In genomic region chr20:15162061-15162740, GRCh38 we compare ENCODE assay signal across 10 cellular contexts.
A peak's percentile ranks its signal among the peaks of the same experiment; 100 is the strongest.
DNase-seq lines count a peak whose midpoint lies in the region; ATAC-seq and TF ChIP-seq lines count a peak whose summit lies in the region.
"Had no signal": no experiment of that assay in that cellular context is flagged by ENCODE, and none has a peak within 500 bp of the region (broad histone marks: within the 10 kb centered on the region; RNA-seq: fewer than 3 reads in every experiment).

No MANE protein-coding gene starts in this region.

- no peaks in the 10 kb centered on the region for H3F3A ChIP-seq in SK-N-SH (replicated peaks; ENCODE audit: insufficient read depth)

- peaks cover 12% of the 10 kb centered on the region for H3K4me1 Mint-ChIP-seq in activated B cell treated with CpG ODN at 0.5 μM for 24 hours
- peaks cover 11% of the 10 kb centered on the region for H3K4me1 Mint-ChIP-seq in activated T-helper 1 cell treated with anti-CD3 and anti-CD28 coated beads, Interleukin-12 subunit alpha, Interleukin-12 subunit beta, Interleukin-2, Interleukin-4 antibody, amounts not matched to agents 30 ng/mL and 10 ng/mL and 1 ng/mL, durations not matched to agents 14 hours and 24 hours and 36 hours (ENCODE audit: low read depth)

- no peaks in the 10 kb centered on the region for H3K9me3 Mint-ChIP-seq in activated B cell treated with CpG ODN at 0.5 μM for 24 hours
- peaks cover 15% of the 10 kb centered on the region for H3K9me3 Mint-ChIP-seq in activated T-helper 1 cell treated with anti-CD3 and anti-CD28 coated beads, Interleukin-12 subunit alpha, Interleukin-12 subunit beta, Interleukin-2, Interleukin-4 antibody, amounts not matched to agents 30 ng/mL and 10 ng/mL and 1 ng/mL, durations not matched to agents 14 hours and 24 hours and 36 hours

- DNase-seq in SK-N-SH: no peak
- no peak for DNase-seq in activated B cell treated with CpG ODN at 0.5 μM for 24 hours
- no peak for DNase-seq in spleen
- no peak for DNase-seq in activated T-helper 1 cell treated with anti-CD3 and anti-CD28 coated beads, Interleukin-12 subunit alpha, Interleukin-12 subunit beta, Interleukin-2, Interleukin-4 antibody, amounts not matched to agents 30 ng/mL and 10 ng/mL and 1 ng/mL, durations not matched to agents 14 hours and 24 hours and 36 hours (ENCODE audit: low spot score)
- DNase-seq in NCI-H1092 treated with DMSO at 0.1 percent for 48 hours (lab: John Stamatoyannopoulos, UW): no peak
- DNase-seq in Peyer's patch: no peak
- DNase-seq: activated CD4-positive, alpha-beta T cell treated with anti-CD3 and anti-CD28 coated beads, Interleukin-2, amount 50 U/mL, for 1 hour had no signal

- H3K9me2 ChIP-seq in SK-N-SH: no peaks in the 10 kb centered on the region

- H3K36me3 ChIP-seq in SK-N-SH (replicated peaks in 1 of 2; ENCODE audit: control insufficient read depth in 1 of 2, insufficient read depth in 2 of 2, low read length in 1 of 2) (no peaks in the 10 kb centered on the region), spleen (no peaks in the 10 kb centered on the region), Peyer's patch (no peaks in the 10 kb centered on the region)

- intact Hi-C loops in activated B cell treated with CpG ODN at 0.5 μM for 24 hours (cut with micrococcal nuclease): loop anchor here (2.0 kb wide), 1 partner anchor 33 kb away; no protein-coding TSS in a partner anchor
- intact Hi-C loops in spleen (cut with DNase I; ENCODE audit: low total_unique reads): no loop called here
- intact Hi-C loops in activated T-helper 1 cell treated with anti-CD3 and anti-CD28 coated beads, Interleukin-12 subunit alpha, Interleukin-12 subunit beta, Interleukin-2, Interleukin-4 antibody, amounts not matched to agents 30 ng/mL and 10 ng/mL and 1 ng/mL, durations not matched to agents 14 hours and 24 hours and 36 hours (cut with micrococcal nuclease): no loop called here

- H3K27ac ChIP-seq in SK-N-SH (ENCODE audit: low read depth in 2 of 2, low read length in 1 of 2): no peak overlapping the region
- no peak overlapping the region for H3K27ac ChIP-seq in spleen
- no peak overlapping the region for H3K27ac ChIP-seq in Peyer's patch
- H3K27ac ChIP-seq: HL-60 had no signal

- no peaks in the 10 kb centered on the region for H3K79me2 ChIP-seq in SK-N-SH (ENCODE audit: insufficient read depth)

- H3K27me3 ChIP-seq in SK-N-SH (ENCODE audit: insufficient read depth): no peaks in the 10 kb centered on the region
- no peaks in the 10 kb centered on the region for H3K27me3 ChIP-seq in spleen (replicated peaks in 1 of 7)
- no peaks in the 10 kb centered on the region for H3K27me3 ChIP-seq in Peyer's patch

- H2AFZ ChIP-seq in SK-N-SH (ENCODE audit: low read depth): no peak overlapping the region; the same call in 1 of the 2 replicates

- H3K27me3 Mint-ChIP-seq in activated B cell treated with CpG ODN at 0.5 μM for 24 hours: no peaks in the 10 kb centered on the region
- H3K27me3 Mint-ChIP-seq in activated T-helper 1 cell treated with anti-CD3 and anti-CD28 coated beads, Interleukin-12 subunit alpha, Interleukin-12 subunit beta, Interleukin-2, Interleukin-4 antibody, amounts not matched to agents 30 ng/mL and 10 ng/mL and 1 ng/mL, durations not matched to agents 14 hours and 24 hours and 36 hours (ENCODE audit: insufficient read depth): no peaks in the 10 kb centered on the region

- no peak overlapping the region for H3K27ac Mint-ChIP-seq in activated B cell treated with CpG ODN at 0.5 μM for 24 hours
- H3K27ac Mint-ChIP-seq in activated T-helper 1 cell treated with anti-CD3 and anti-CD28 coated beads, Interleukin-12 subunit alpha, Interleukin-12 subunit beta, Interleukin-2, Interleukin-4 antibody, amounts not matched to agents 30 ng/mL and 10 ng/mL and 1 ng/mL, durations not matched to agents 14 hours and 24 hours and 36 hours: no peak overlapping the region

- no peaks in the 10 kb centered on the region for H4K20me1 ChIP-seq in SK-N-SH (ENCODE audit: insufficient read depth)

- H3K9me3 ChIP-seq in SK-N-SH (no peaks in the 10 kb centered on the region), spleen (no peaks in the 10 kb centered on the region), Peyer's patch (no peaks in the 10 kb centered on the region)

- CTCF ChIA-PET in SK-N-SH (lab: Yijun Ruan, JAX) (no interaction called here), activated B cell treated with CpG ODN at 0.5 μM for 24 hours (lab: Charles Lee) (no interaction called here)

- no peaks in the 10 kb centered on the region; a peak in 1 of 4 replicates for H3K4me1 ChIP-seq in SK-N-SH (ENCODE audit: control insufficient read depth in 1 of 2, insufficient read depth in 2 of 2, low read depth in 1 of 2, low read length in 1 of 2)
- H3K4me1 ChIP-seq in spleen: peaks cover 0 to 8% (median 0%) of the 10 kb centered on the region in 6 donors
- H3K4me1 ChIP-seq in Peyer's patch: no peaks in the 10 kb centered on the region

- 0 out of 2 replicates have a peak overlapping the region, but pooled peaks have one; percentile 38 for H3K4me2 ChIP-seq in SK-N-SH

- no peak for TF ChIP-seq RAD21 in SK-N-SH (IDR thresholded peaks at IDR 0.05; ENCODE audit: low read length)

- no peak for TF ChIP-seq EP300 in SK-N-SH (IDR thresholded peaks at IDR 0.05; ENCODE audit: borderline replicate concordance in 1 of 2, low read depth in 1 of 2, low read length in 1 of 2)

- H3K4me3 Mint-ChIP-seq in activated B cell treated with CpG ODN at 0.5 μM for 24 hours: peak overlapping the region; percentile 76
- no peak overlapping the region for H3K4me3 Mint-ChIP-seq in activated T-helper 1 cell treated with anti-CD3 and anti-CD28 coated beads, Interleukin-12 subunit alpha, Interleukin-12 subunit beta, Interleukin-2, Interleukin-4 antibody, amounts not matched to agents 30 ng/mL and 10 ng/mL and 1 ng/mL, durations not matched to agents 14 hours and 24 hours and 36 hours

- H3K36me3 Mint-ChIP-seq in activated B cell treated with CpG ODN at 0.5 μM for 24 hours (ENCODE audit: low read depth): no peaks in the 10 kb centered on the region
- H3K36me3 Mint-ChIP-seq in activated T-helper 1 cell treated with anti-CD3 and anti-CD28 coated beads, Interleukin-12 subunit alpha, Interleukin-12 subunit beta, Interleukin-2, Interleukin-4 antibody, amounts not matched to agents 30 ng/mL and 10 ng/mL and 1 ng/mL, durations not matched to agents 14 hours and 24 hours and 36 hours (ENCODE audit: low read depth): no peaks in the 10 kb centered on the region

- 70% methylated on average over 7 of the region's 7 CpGs for WGBS in SK-N-SH (ENCODE audit: low lambda C conversion rate)
- 41 to 45% (median 44%) methylated on average over 7 of the region's 7 CpGs for WGBS in spleen, 5 donors

- no peak overlapping the region for H3K4me3 ChIP-seq in SK-N-SH (ENCODE audit: low read depth in 2 of 2, low read length in 1 of 2)
- peak overlapping the region in 7 of 8 donors; percentile 2 to 58 (median 19) for H3K4me3 ChIP-seq in spleen
- peak overlapping the region in 2 of 4 donors; percentile 29 to 35 for H3K4me3 ChIP-seq in Peyer's patch

- TF ChIP-seq POLR2A in spleen (IDR thresholded peaks at IDR 0.05): no peak
- no peak for TF ChIP-seq POLR2A in Peyer's patch (IDR thresholded peaks at IDR 0.05)

- H3K9ac ChIP-seq in SK-N-SH: no peak overlapping the region

- ATAC-seq in SK-N-SH treated with all-trans-retinoic acid at 6 μM for 48 hours (no peak), HG02884 (IDR thresholded peaks at IDR 0.05; ENCODE audit: unreplicated experiment) (peak; percentile 71), activated B cell treated with CpG ODN at 0.5 μM for 24 hours (ENCODE audit: low read depth) (peak; percentile 42)

- TF ChIP-seq CTCF in SK-N-SH (IDR thresholded peaks at IDR 0.05) (no peak), activated B cell treated with CpG ODN at 0.5 μM for 24 hours (IDR thresholded peaks at IDR 0.05) (no peak), spleen (IDR thresholded peaks at IDR 0.05 in 8 of 11, conservative IDR thresholded peaks at IDR 0.05 in 3 of 11) (no peak), Peyer's patch (IDR thresholded peaks at IDR 0.05) (no peak)

- POLR2A ChIA-PET in SK-N-SH (lab: Yijun Ruan, JAX): no interaction called here
- POLR2A ChIA-PET in activated B cell treated with CpG ODN at 0.5 μM for 24 hours (lab: Charles Lee): no interaction called here

TF ChIP-seq in SK-N-SH, 30 proteins besides CTCF, POLR2A, EP300 and RAD21 (continues in another document):
- no peak for TF ChIP-seq FOXJ3 (CRISPR knock-in tag; IDR thresholded peaks at IDR 0.05)
- no peak for TF ChIP-seq ELF1 (IDR thresholded peaks at IDR 0.05)
- TF ChIP-seq, protein P1, sequence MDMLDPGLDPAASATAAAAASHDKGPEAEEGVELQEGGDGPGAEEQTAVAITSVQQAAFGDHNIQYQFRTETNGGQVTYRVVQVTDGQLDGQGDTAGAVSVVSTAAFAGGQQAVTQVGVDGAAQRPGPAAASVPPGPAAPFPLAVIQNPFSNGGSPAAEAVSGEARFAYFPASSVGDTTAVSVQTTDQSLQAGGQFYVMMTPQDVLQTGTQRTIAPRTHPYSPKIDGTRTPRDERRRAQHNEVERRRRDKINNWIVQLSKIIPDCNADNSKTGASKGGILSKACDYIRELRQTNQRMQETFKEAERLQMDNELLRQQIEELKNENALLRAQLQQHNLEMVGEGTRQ (IDR thresholded peaks at IDR 0.05; ENCODE audit: borderline replicate concordance, low read depth, low read length): no peak
- TF ChIP-seq RCOR1 (IDR thresholded peaks at IDR 0.05; ENCODE audit: low read length): no peak
- TF ChIP-seq EZH2phosphoT487 (IDR thresholded peaks at IDR 0.05; ENCODE audit: borderline replicate concordance, low read depth): no peak
- no peak for TF ChIP-seq FOXM1 (IDR thresholded peaks at IDR 0.05; ENCODE audit: low read depth)

TF ChIP-seq in SK-N-SH treated with all-trans-retinoic acid at 6 μM for 48 hours, 23 proteins besides CTCF, POLR2A, EP300 and RAD21 (continues in another document):
- no peak for TF ChIP-seq ZNF565 (CRISPR knock-in tag; conservative IDR thresholded peaks at IDR 0.05; ENCODE audit: low read depth)

Comparison
In these comparisons a context has a peak if more than half of its experiments do, and no peak if none do; other contexts are left out.
1. H3K4me3 ChIP-seq: peak in spleen (7 of 8); none in SK-N-SH (0 of 2).